In the genomic region with DNA sequence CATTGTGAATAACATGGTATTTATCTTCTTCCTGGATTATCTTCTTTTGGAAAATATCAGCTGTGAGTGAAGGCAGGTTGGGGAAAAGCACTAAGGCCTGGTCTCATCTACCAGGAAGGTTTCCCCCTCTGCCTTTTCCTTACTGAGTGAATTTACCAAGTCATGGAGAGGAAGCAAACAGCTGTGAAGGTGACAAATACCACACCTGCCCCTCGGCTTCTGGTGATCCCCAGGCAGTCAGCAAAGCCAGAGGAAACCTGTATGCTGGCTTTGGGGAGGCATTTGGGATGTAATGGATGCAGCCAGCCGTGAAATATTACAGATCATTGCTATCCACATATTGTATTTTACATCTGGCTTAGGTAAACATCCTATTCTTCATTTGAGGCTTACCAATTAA, we compare ENCODE assay signal across 27 cellular contexts. TPM values are rescaled to one million over a fixed set of nuclear protein-coding genes. Genes with fewer than 3 reads are reported as not detected.
"Had no signal": no experiment of that assay in that cellular context is flagged by ENCODE, and none has a peak within 500 bp of the region (broad histone marks: within the 10 kb centered on the region; RNA-seq: fewer than 3 reads in every experiment).

No MANE protein-coding gene starts in this region.

- DNase-seq: activated CD4-positive, alpha-beta T cell treated with anti-CD3 and anti-CD28 coated beads for 48 hours; activated CD4-positive, alpha-beta T cell treated with anti-CD3 and anti-CD28 coated beads, Interleukin-2, amount 50 U/mL, for 1 hour; activated CD4-positive, alpha-beta T cell treated with anti-CD3 and anti-CD28 coated beads, Interleukin-2, amount 50 U/mL, for 48 hours; activated CD8-positive, alpha-beta memory T cell treated with anti-CD3 and anti-CD28 coated beads for 24 hours; activated CD8-positive, alpha-beta T cell treated with anti-CD3 and anti-CD28 coated beads for 36 hours; activated effector memory CD4-positive, alpha-beta T cell treated with Interleukin-2 at 50 U/mL for 16 hours; activated gamma-delta T cell treated with Interleukin-2 at 50 U/mL for 16 hours; activated naive CD4-positive, alpha-beta T cell treated with anti-CD3 and anti-CD28 coated beads, Interleukin-2, amount 50 U/mL, for 16 hours; activated naive CD4-positive, alpha-beta T cell treated with Interleukin-2 at 50 U/mL for 16 hours; activated T-cell treated with anti-CD3 and anti-CD28 coated beads, Interleukin-2, amount 50 U/mL, for 4 hours; amniotic stem cell; aorta; body of pancreas; caudate nucleus; colonic mucosa; effector memory CD4-positive, alpha-beta T cell; erythroblast; foreskin melanocyte; heart right ventricle; T-helper 2 cell had no signal

- ATAC-seq: activated CD4-positive, CD25-positive, alpha-beta regulatory T cell treated with anti-CD3 and anti-CD28 coated beads, Interleukin-2, amount 50 U/mL, for 24 hours; activated CD8-positive, alpha-beta T cell treated with anti-CD3 and anti-CD28 coated beads for 36 hours; activated T-cell treated with anti-CD3 and anti-CD28 coated beads, Interleukin-2, amount 50 U/mL, for 4 hours; activated T-helper 17 cell treated with anti-CD3 and anti-CD28 coated beads, Interleukin-2, amount 50 U/mL, for 72 hours; body of pancreas; gastroesophageal sphincter; heart right ventricle; WTC11 had no signal

- H3K4me1 ChIP-seq: body of pancreas, colonic mucosa, esophagus muscularis mucosa, gastroesophageal sphincter, heart right ventricle had no signal

- H3K27ac ChIP-seq: body of pancreas, colonic mucosa, esophagus muscularis mucosa, gastroesophageal sphincter, heart right ventricle, VCaP had no signal

- H3K36me3 ChIP-seq: colonic mucosa, esophagus muscularis mucosa, gastroesophageal sphincter, heart right ventricle had no signal

- H3K4me3 ChIP-seq: body of pancreas, colonic mucosa, esophagus muscularis mucosa, gastroesophageal sphincter, heart right ventricle had no signal

- H3K27me3 ChIP-seq: body of pancreas, colonic mucosa, esophagus muscularis mucosa, gastroesophageal sphincter, heart right ventricle had no signal

RNA-seq across cellular contexts. Expression of a gene that starts 24.2 kb away (rescaled TPM):
- polyA plus RNA-seq: adipose tissue, aorta, heart right ventricle had no signal
